Comparison of ENCODE assay signal across 1 cellular context in genomic region chr10:24396396-24396795, GRCh38.
TF ChIP-seq lines count a peak whose summit lies in the region.

No MANE protein-coding gene starts in this region.

TF ChIP-seq in SK-N-SH, 30 proteins besides CTCF, POLR2A, EP300 and RAD21 (continued from another document):
- TF ChIP-seq MAX (IDR thresholded peaks at IDR 0.05; ENCODE audit: low read depth) (no peak), NFIC (IDR thresholded peaks at IDR 0.05; ENCODE audit: borderline replicate concordance) (no peak), CHD2 (IDR thresholded peaks at IDR 0.05; ENCODE audit: low read length, partially characterized antibody) (no peak), PBX3 (IDR thresholded peaks at IDR 0.05) (no peak), RXRA (IDR thresholded peaks at IDR 0.05; ENCODE audit: borderline replicate concordance, low read depth) (no peak), MXI1 (IDR thresholded peaks at IDR 0.05; ENCODE audit: low read depth, low read length) (no peak), EZH2phosphoT487 (IDR thresholded peaks at IDR 0.05; ENCODE audit: borderline replicate concordance, low read depth) (no peak), RCOR1 (IDR thresholded peaks at IDR 0.05; ENCODE audit: low read length) (no peak), SIN3A (IDR thresholded peaks at IDR 0.05; ENCODE audit: borderline replicate concordance, low read depth, low read length) (no peak), TEAD4 (IDR thresholded peaks at IDR 0.05; ENCODE audit: borderline replicate concordance, insufficient read depth) (no peak), NRF1 (IDR thresholded peaks at IDR 0.05; ENCODE audit: low read depth, low read length) (no peak)
- TF ChIP-seq, protein P1, sequence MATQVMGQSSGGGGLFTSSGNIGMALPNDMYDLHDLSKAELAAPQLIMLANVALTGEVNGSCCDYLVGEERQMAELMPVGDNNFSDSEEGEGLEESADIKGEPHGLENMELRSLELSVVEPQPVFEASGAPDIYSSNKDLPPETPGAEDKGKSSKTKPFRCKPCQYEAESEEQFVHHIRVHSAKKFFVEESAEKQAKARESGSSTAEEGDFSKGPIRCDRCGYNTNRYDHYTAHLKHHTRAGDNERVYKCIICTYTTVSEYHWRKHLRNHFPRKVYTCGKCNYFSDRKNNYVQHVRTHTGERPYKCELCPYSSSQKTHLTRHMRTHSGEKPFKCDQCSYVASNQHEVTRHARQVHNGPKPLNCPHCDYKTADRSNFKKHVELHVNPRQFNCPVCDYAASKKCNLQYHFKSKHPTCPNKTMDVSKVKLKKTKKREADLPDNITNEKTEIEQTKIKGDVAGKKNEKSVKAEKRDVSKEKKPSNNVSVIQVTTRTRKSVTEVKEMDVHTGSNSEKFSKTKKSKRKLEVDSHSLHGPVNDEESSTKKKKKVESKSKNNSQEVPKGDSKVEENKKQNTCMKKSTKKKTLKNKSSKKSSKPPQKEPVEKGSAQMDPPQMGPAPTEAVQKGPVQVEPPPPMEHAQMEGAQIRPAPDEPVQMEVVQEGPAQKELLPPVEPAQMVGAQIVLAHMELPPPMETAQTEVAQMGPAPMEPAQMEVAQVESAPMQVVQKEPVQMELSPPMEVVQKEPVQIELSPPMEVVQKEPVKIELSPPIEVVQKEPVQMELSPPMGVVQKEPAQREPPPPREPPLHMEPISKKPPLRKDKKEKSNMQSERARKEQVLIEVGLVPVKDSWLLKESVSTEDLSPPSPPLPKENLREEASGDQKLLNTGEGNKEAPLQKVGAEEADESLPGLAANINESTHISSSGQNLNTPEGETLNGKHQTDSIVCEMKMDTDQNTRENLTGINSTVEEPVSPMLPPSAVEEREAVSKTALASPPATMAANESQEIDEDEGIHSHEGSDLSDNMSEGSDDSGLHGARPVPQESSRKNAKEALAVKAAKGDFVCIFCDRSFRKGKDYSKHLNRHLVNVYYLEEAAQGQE (IDR thresholded peaks at IDR 0.05; ENCODE audit: low read depth, low read length): no peak
